ENCODE assay signal across 17 cellular contexts in genomic region chr1:170714938-170715337, GRCh38. TPM values are rescaled to one million over a fixed set of nuclear protein-coding genes. Genes with fewer than 3 reads are reported as not detected.
DNase-seq lines count a peak whose midpoint lies in the region; ATAC-seq, FAIRE-seq and TF ChIP-seq lines count a peak whose summit lies in the region.
"Had no signal": no experiment of that assay in that cellular context is flagged by ENCODE, and none has a peak within 500 bp of the region (broad histone marks: within the 10 kb centered on the region; RNA-seq: fewer than 3 reads in every experiment).

No MANE protein-coding gene starts in this region.

- H3K27me3 ChIP-seq in astrocyte (ENCODE audit: insufficient read depth, low read length) (no peaks in the 10 kb centered on the region), vagina (no peaks in the 10 kb centered on the region), gastroesophageal sphincter (no peaks in the 10 kb centered on the region), MG63 (no peaks in the 10 kb centered on the region)

- no peak for TF ChIP-seq EP300 in gastroesophageal sphincter (IDR thresholded peaks at IDR 0.05)

- H3K4me1 Mint-ChIP-seq in HFFc6 (ENCODE audit: low read depth) (peaks cover 91% of the 10 kb centered on the region), astrocyte (ENCODE audit: low read depth, unreplicated experiment) (peaks cover 13% of the 10 kb centered on the region), nephron (peaks cover 44% of the 10 kb centered on the region)
- H3K4me1 Mint-ChIP-seq: B cell had no signal

- peaks cover 6% of the 10 kb centered on the region for H3K9me3 Mint-ChIP-seq in HFFc6
- no peaks in the 10 kb centered on the region for H3K9me3 Mint-ChIP-seq in astrocyte (ENCODE audit: unreplicated experiment)
- H3K9me3 Mint-ChIP-seq in nephron: no peaks in the 10 kb centered on the region
- H3K9me3 Mint-ChIP-seq: CD4-positive, alpha-beta T cell had no signal

- H3K9ac ChIP-seq in astrocyte (ENCODE audit: low read length): no peak overlapping the region

- no peak for DNase-seq in HFFc6
- peak; percentile 34 for DNase-seq in astrocyte (ENCODE audit: low read depth)
- DNase-seq in vagina (ENCODE audit: extremely low spot score in 2 of 2): no peak
- no peak for DNase-seq in activated CD4-positive, alpha-beta T cell treated with anti-CD3 and anti-CD28 coated beads for 1 hour
- DNase-seq in MG63: no peak
- DNase-seq: C1 segment of cervical spinal cord; Calu3; CD4-positive, alpha-beta T cell; DMS 273 treated with DMSO at 0.1 percent for 48 hours; DMS79; GDM1 had no signal

- ATAC-seq in gastroesophageal sphincter: no peak
- ATAC-seq: HCT116 had no signal

- H3K4me1 ChIP-seq in astrocyte (ENCODE audit: insufficient read depth, low read length): peaks cover 24% of the 10 kb centered on the region
- H3K4me1 ChIP-seq in vagina: peaks cover 30% of the 10 kb centered on the region
- H3K4me1 ChIP-seq in gastroesophageal sphincter: no peaks in the 10 kb centered on the region

- peaks cover 78% of the 10 kb centered on the region for H3K36me3 Mint-ChIP-seq in HFFc6 (ENCODE audit: low read depth)
- H3K36me3 Mint-ChIP-seq in astrocyte (ENCODE audit: low read depth, unreplicated experiment): no peaks in the 10 kb centered on the region
- peaks cover 40% of the 10 kb centered on the region for H3K36me3 Mint-ChIP-seq in nephron (ENCODE audit: low read depth)

- H3K79me2 ChIP-seq in astrocyte (ENCODE audit: insufficient read depth, low read length): peaks cover 72% of the 10 kb centered on the region

- H4K20me1 ChIP-seq in astrocyte (ENCODE audit: insufficient read depth, low read length): no peaks in the 10 kb centered on the region

- H3K9me3 ChIP-seq in astrocyte (ENCODE audit: insufficient read depth, low read depth, low read length) (no peaks in the 10 kb centered on the region), vagina (no peaks in the 10 kb centered on the region), gastroesophageal sphincter (no peaks in the 10 kb centered on the region), MG63 (peaks cover 17% of the 10 kb centered on the region)

- TF ChIP-seq CTCF in HFFc6 (IDR thresholded peaks at IDR 0.05) (no peak), astrocyte (IDR thresholded peaks at IDR 0.05; ENCODE audit: insufficient read depth, low read depth, low read length) (no peak), nephron (IDR thresholded peaks at IDR 0.05; ENCODE audit: unreplicated experiment in 3 of 3) (no peak), vagina (IDR thresholded peaks at IDR 0.05) (no peak), gastroesophageal sphincter (IDR thresholded peaks at IDR 0.05) (no peak)

- no peak for TF ChIP-seq POLR2A in vagina (IDR thresholded peaks at IDR 0.05)
- no peak for TF ChIP-seq POLR2A in gastroesophageal sphincter (IDR thresholded peaks at IDR 0.05)

- no peak overlapping the region for H3K4me2 ChIP-seq in astrocyte (ENCODE audit: low read length)

- H2AFZ ChIP-seq in astrocyte (ENCODE audit: low read depth, low read length): no peak overlapping the region

- 58 to 71% methylated on average over 1 of the region's 1 CpG for WGBS in gastroesophageal sphincter (ENCODE audit: low coverage in 1 of 2), 2 donors

- H3K27ac ChIP-seq in astrocyte (ENCODE audit: low read depth, low read length) (peak overlapping the region; percentile 2), vagina (peak overlapping the region; percentile 67), gastroesophageal sphincter (no peak overlapping the region)

- H3K27me3 Mint-ChIP-seq in HFFc6 (ENCODE audit: insufficient read depth): no peaks in the 10 kb centered on the region
- H3K27me3 Mint-ChIP-seq in astrocyte (ENCODE audit: low read depth, unreplicated experiment): peaks cover 2% of the 10 kb centered on the region
- no peaks in the 10 kb centered on the region for H3K27me3 Mint-ChIP-seq in nephron (ENCODE audit: low read depth)

- FAIRE-seq in astrocyte (lab: Jason Lieb, UNC): no peak
- FAIRE-seq: GM12892, H54 had no signal

- intact Hi-C loops in vagina (cut with DNase I): no loop called here

- H3K27ac Mint-ChIP-seq in HFFc6: peak overlapping the region; percentile 46
- no peak overlapping the region for H3K27ac Mint-ChIP-seq in astrocyte (ENCODE audit: unreplicated experiment)
- H3K27ac Mint-ChIP-seq in nephron: peak overlapping the region in 2 of 3 experiments; percentile 5 to 25
- H3K27ac Mint-ChIP-seq: B cell; CD4-positive, alpha-beta T cell had no signal

- H3K4me3 Mint-ChIP-seq in HFFc6: no peak overlapping the region
- no peak overlapping the region for H3K4me3 Mint-ChIP-seq in astrocyte (ENCODE audit: unreplicated experiment)
- H3K4me3 Mint-ChIP-seq in nephron: no peak overlapping the region
- H3K4me3 Mint-ChIP-seq: B cell; CD4-positive, alpha-beta T cell had no signal

- H3K4me3 ChIP-seq in astrocyte (ENCODE audit: insufficient read depth, low read depth, low read length) (no peak overlapping the region), vagina (no peak overlapping the region), gastroesophageal sphincter (no peak overlapping the region), MG63 (no peak overlapping the region)

- H3K36me3 ChIP-seq in astrocyte (ENCODE audit: insufficient read depth, low read length) (peaks cover 11% of the 10 kb centered on the region), vagina (peaks cover 0 to 4% of the 10 kb centered on the region in 2 donors), gastroesophageal sphincter (no peaks in the 10 kb centered on the region), MG63 (no peaks in the 10 kb centered on the region)

RNA-seq across cellular contexts. Expression of gene PRRX1, which starts 51.0 kb away (rescaled TPM):
- total RNA-seq in HFFc6 (2021; fragmentation: NEBNext Ultra II Directional; extraction: Animal tissue kit (Norgen Biotek cat#: 25700)): 100 to 1,000 TPM; 151 to 310 (median 270) TPM
- total RNA-seq in astrocyte (1.3 and 2.6 TPM in 2 replicates), vagina (108 TPM), gastroesophageal sphincter (10 to 100 TPM; 13.4 to 27.9 (median 21.4) TPM)
- total RNA-seq in MG63 (2014; rRNA removed; shearing (Covaris generic); ENCODE audit: low replicate concordance): 0.27 and 1.2 TPM in 2 replicates
- total RNA-seq: B cell; CD4-positive, alpha-beta T cell had no signal

Comparison
In these comparisons a context has a peak if more than half of its experiments do, and no peak if none do; other contexts are left out.
1. H3K27ac ChIP-seq: peak in astrocyte (single experiment) and vagina (single experiment); none in gastroesophageal sphincter (0 of 4).